ENCODE assay signal across 1 cellular context in the genomic region with DNA sequence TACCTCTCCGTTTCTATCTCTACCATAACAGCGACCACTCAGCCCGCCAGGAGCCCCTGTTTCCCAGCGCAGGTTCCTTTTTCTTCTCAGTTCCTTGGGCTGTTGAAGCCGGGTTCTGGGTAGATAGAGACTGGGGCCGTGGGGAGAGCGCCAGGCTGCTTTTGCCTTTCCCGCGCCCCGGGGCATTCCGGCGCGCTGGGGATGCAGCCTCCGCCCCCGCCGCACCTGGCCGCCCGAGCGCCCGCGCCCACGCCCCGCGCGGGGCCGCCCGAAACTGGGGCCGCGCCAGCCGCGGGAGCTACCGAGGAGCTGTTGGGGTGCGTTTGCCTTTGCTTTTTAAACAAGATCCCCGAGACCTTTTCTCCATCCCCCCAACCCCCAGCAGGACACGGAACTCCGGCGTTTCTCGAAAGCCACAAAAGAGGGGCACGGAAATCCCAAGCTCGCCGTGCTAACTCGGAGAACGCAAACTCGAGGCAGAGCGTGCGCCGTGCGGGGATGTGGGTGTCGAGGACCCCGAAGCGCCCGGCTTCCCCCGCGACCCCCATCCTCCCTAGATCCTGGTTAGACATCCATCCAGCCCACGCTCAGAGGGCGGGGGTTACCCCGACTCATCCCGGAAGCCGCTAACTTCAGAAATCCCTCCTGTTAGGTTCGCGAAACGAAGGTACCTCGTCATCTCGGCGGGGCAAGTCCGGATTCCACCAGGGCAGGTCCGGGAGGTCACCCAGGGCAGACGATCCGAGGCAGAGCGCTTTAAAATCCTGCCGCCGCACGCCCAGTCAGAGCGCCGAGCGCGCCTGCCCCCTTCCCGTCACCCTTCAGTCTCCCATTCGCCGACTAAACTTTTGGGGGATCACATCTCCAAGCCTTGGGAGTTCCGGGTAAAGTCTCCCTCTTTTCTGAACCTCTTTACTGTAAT.
A peak's percentile ranks its signal among the peaks of the same experiment; 100 is the strongest.
TF ChIP-seq lines count a peak whose summit lies in the region.

No MANE protein-coding gene starts in this region.

TF ChIP-seq in HEK293, 187 proteins besides CTCF, POLR2A, EP300 and RAD21 (continued from another document):
- TF ChIP-seq, protein P1, sequence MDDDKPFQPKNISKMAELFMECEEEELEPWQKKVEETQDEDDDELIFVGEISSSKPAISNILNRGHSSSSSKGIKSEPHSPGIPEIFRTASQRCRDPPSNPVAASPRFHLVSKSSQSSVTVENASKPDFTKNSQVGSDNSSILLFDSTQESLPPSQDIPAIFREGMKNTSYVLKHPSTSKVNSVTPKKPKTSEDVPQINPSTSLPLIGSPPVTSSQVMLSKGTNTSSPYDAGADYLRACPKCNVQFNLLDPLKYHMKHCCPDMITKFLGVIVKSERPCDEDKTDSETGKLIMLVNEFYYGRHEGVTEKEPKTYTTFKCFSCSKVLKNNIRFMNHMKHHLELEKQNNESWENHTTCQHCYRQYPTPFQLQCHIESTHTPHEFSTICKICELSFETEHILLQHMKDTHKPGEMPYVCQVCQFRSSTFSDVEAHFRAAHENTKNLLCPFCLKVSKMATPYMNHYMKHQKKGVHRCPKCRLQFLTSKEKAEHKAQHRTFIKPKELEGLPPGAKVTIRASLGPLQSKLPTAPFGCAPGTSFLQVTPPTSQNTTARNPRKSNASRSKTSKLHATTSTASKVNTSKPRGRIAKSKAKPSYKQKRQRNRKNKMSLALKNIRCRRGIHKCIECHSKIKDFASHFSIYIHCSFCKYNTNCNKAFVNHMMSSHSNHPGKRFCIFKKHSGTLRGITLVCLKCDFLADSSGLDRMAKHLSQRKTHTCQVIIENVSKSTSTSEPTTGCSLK (tag by site-specific recombination; IDR thresholded peaks at IDR 0.05): no peak
- TF ChIP-seq, protein P2, sequence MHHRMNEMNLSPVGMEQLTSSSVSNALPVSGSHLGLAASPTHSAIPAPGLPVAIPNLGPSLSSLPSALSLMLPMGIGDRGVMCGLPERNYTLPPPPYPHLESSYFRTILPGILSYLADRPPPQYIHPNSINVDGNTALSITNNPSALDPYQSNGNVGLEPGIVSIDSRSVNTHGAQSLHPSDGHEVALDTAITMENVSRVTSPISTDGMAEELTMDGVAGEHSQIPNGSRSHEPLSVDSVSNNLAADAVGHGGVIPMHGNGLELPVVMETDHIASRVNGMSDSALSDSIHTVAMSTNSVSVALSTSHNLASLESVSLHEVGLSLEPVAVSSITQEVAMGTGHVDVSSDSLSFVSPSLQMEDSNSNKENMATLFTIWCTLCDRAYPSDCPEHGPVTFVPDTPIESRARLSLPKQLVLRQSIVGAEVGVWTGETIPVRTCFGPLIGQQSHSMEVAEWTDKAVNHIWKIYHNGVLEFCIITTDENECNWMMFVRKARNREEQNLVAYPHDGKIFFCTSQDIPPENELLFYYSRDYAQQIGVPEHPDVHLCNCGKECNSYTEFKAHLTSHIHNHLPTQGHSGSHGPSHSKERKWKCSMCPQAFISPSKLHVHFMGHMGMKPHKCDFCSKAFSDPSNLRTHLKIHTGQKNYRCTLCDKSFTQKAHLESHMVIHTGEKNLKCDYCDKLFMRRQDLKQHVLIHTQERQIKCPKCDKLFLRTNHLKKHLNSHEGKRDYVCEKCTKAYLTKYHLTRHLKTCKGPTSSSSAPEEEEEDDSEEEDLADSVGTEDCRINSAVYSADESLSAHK (tag by site-specific recombination; IDR thresholded peaks at IDR 0.05): no peak
- TF ChIP-seq ZNF335 (tag by site-specific recombination; conservative IDR thresholded peaks at IDR 0.05): peak; percentile 76
- no peak for TF ChIP-seq ZNF274 (IDR thresholded peaks at IDR 0.05; ENCODE audit: low read length)
- no peak for TF ChIP-seq ZNF274 (tag by site-specific recombination; IDR thresholded peaks at IDR 0.05; ENCODE audit: borderline replicate concordance)
- TF ChIP-seq ZNF366 (tag by site-specific recombination; conservative IDR thresholded peaks at IDR 0.05): no peak
- TF ChIP-seq KLF8 (tag by site-specific recombination; IDR thresholded peaks at IDR 0.05): 0 out of 2 replicates have a peak, but pooled peaks have one; percentile 8
- no peak for TF ChIP-seq ZNF624 (tag by site-specific recombination; IDR thresholded peaks at IDR 0.05)
- TF ChIP-seq, protein P3, sequence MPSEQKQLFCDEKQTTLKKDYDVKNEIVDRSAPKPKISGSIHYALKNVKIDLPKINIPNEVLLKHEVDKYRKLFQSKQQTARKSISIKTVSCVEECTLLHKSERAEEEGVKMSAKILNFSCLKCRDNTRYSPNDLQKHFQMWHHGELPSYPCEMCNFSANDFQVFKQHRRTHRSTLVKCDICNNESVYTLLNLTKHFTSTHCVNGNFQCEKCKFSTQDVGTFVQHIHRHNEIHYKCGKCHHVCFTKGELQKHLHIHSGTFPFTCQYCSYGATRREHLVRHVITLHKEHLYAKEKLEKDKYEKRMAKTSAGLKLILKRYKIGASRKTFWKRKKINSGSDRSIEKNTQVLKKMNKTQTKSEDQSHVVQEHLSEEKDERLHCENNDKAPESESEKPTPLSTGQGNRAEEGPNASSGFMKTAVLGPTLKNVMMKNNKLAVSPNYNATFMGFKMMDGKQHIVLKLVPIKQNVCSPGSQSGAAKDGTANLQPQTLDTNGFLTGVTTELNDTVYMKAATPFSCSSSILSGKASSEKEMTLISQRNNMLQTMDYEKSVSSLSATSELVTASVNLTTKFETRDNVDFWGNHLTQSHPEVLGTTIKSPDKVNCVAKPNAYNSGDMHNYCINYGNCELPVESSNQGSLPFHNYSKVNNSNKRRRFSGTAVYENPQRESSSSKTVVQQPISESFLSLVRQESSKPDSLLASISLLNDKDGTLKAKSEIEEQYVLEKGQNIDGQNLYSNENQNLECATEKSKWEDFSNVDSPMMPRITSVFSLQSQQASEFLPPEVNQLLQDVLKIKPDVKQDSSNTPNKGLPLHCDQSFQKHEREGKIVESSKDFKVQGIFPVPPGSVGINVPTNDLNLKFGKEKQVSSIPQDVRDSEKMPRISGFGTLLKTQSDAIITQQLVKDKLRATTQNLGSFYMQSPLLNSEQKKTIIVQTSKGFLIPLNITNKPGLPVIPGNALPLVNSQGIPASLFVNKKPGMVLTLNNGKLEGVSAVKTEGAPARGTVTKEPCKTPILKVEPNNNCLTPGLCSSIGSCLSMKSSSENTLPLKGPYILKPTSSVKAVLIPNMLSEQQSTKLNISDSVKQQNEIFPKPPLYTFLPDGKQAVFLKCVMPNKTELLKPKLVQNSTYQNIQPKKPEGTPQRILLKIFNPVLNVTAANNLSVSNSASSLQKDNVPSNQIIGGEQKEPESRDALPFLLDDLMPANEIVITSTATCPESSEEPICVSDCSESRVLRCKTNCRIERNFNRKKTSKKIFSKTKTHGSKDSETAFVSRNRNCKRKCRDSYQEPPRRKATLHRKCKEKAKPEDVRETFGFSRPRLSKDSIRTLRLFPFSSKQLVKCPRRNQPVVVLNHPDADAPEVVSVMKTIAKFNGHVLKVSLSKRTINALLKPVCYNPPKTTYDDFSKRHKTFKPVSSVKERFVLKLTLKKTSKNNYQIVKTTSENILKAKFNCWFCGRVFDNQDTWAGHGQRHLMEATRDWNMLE (tag by site-specific recombination; conservative IDR thresholded peaks at IDR 0.05; ENCODE audit: low read depth): no peak
- TF ChIP-seq, protein P4, sequence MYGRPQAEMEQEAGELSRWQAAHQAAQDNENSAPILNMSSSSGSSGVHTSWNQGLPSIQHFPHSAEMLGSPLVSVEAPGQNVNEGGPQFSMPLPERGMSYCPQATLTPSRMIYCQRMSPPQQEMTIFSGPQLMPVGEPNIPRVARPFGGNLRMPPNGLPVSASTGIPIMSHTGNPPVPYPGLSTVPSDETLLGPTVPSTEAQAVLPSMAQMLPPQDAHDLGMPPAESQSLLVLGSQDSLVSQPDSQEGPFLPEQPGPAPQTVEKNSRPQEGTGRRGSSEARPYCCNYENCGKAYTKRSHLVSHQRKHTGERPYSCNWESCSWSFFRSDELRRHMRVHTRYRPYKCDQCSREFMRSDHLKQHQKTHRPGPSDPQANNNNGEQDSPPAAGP (tag by site-specific recombination; IDR thresholded peaks at IDR 0.05): no peak
- no peak for TF ChIP-seq HOXC10 (CRISPR knock-in tag; IDR thresholded peaks at IDR 0.05)
- TF ChIP-seq ZNF521 (tag by site-specific recombination; IDR thresholded peaks at IDR 0.05): no peak
- TF ChIP-seq ZNF600 (tag by site-specific recombination; IDR thresholded peaks at IDR 0.05): 0 out of 2 replicates have a peak, but pooled peaks have one; percentile 19
- no peak for TF ChIP-seq GLIS2 (tag by site-specific recombination; IDR thresholded peaks at IDR 0.05)
- TF ChIP-seq, protein P5, sequence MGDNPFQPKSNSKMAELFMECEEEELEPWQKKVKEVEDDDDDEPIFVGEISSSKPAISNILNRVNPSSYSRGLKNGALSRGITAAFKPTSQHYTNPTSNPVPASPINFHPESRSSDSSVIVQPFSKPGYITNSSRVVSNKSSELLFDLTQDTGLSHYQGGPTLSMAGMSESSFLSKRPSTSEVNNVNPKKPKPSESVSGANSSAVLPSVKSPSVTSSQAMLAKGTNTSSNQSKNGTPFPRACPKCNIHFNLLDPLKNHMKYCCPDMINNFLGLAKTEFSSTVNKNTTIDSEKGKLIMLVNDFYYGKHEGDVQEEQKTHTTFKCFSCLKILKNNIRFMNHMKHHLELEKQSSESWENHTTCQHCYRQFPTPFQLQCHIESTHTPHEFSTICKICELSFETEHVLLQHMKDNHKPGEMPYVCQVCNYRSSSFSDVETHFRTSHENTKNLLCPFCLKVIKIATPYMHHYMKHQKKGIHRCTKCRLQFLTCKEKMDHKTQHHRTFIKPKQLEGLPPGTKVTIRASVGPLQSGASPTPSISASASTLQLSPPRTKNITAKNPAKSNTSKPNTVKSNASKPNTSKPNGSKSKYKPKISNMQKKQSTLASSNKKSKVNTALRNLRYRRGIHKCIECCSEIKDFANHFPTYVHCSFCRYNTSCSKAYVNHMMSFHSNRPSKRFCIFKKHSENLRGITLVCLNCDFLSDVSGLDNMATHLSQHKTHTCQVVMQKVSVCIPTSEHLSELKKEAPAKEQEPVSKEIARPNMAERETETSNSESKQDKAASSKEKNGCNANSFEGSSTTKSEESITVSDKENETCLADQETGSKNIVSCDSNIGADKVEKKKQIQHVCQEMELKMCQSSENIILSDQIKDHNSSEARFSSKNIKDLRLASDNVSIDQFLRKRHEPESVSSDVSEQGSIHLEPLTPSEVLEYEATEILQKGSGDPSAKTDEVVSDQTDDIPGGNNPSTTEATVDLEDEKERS (tag by site-specific recombination; IDR thresholded peaks at IDR 0.05): no peak
- TF ChIP-seq SP2 (tag by site-specific recombination; IDR thresholded peaks at IDR 0.05): peak; percentile 47
- TF ChIP-seq, protein P6, sequence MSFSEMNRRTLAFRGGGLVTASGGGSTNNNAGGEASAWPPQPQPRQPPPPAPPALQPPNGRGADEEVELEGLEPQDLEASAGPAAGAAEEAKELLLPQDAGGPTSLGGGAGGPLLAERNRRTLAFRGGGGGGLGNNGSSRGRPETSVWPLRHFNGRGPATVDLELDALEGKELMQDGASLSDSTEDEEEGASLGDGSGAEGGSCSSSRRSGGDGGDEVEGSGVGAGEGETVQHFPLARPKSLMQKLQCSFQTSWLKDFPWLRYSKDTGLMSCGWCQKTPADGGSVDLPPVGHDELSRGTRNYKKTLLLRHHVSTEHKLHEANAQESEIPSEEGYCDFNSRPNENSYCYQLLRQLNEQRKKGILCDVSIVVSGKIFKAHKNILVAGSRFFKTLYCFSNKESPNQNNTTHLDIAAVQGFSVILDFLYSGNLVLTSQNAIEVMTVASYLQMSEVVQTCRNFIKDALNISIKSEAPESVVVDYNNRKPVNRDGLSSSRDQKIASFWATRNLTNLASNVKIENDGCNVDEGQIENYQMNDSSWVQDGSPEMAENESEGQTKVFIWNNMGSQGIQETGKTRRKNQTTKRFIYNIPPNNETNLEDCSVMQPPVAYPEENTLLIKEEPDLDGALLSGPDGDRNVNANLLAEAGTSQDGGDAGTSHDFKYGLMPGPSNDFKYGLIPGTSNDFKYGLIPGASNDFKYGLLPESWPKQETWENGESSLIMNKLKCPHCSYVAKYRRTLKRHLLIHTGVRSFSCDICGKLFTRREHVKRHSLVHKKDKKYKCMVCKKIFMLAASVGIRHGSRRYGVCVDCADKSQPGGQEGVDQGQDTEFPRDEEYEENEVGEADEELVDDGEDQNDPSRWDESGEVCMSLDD (tag by site-specific recombination; IDR thresholded peaks at IDR 0.05): peak; percentile 45
- TF ChIP-seq ZBTB20 (tag by site-specific recombination; IDR thresholded peaks at IDR 0.05): peak; percentile 50
- TF ChIP-seq ZNF791 (tag by site-specific recombination; IDR thresholded peaks at IDR 0.05): no peak
